Comparison of ENCODE assay signal across 23 cellular contexts in genomic region chr19:49431330-49431749, GRCh38. TPM values are rescaled to one million over a fixed set of nuclear protein-coding genes. Genes with fewer than 3 reads are reported as not detected.
DNase-seq lines count a peak whose midpoint lies in the region; ATAC-seq and TF ChIP-seq lines count a peak whose summit lies in the region.
"Had no signal": no experiment of that assay in that cellular context is flagged by ENCODE, and none has a peak within 500 bp of the region (broad histone marks: within the 10 kb centered on the region; RNA-seq: fewer than 3 reads in every experiment).

No MANE protein-coding gene starts in this region.

- H3K27ac Mint-ChIP-seq in memory B cell, result no peak overlapping the region

- CTCF ChIA-PET in RWPE1 (lab: Yijun Ruan, JAX), result interaction anchor here (1.1 kb wide), 1 partner anchor 39 kb away, joined by 3 read pairs; no protein-coding TSS in a partner anchor

- H3K27ac ChIP-seq in RWPE1, result no peak overlapping the region
- H3K27ac ChIP-seq in coronary artery, result no peak overlapping the region
- H3K27ac ChIP-seq: colonic mucosa, esophagus squamous epithelium, hepatocyte, left lung, parathyroid adenoma, SJSA1, upper lobe of left lung had no signal

- H3K9me3 Mint-ChIP-seq in memory B cell, result no peaks in the 10 kb centered on the region
- H3K9me3 Mint-ChIP-seq: natural killer cell had no signal

- H3K27me3 Mint-ChIP-seq in memory B cell, result peaks cover 59% of the 10 kb centered on the region

- no peaks in the 10 kb centered on the region for H3K9me3 ChIP-seq in BE2C
- H3K9me3 ChIP-seq: colonic mucosa, esophagus squamous epithelium, left lung, upper lobe of left lung had no signal

- DNase-seq in activated CD4-positive, alpha-beta T cell treated with anti-CD3 and anti-CD28 coated beads for 48 hours, result peak; percentile 59
- no peak for DNase-seq in activated CD4-positive, alpha-beta T cell treated with anti-CD3 and anti-CD28 coated beads, Interleukin-2, amount 50 U/mL, for 4 hours
- peak; percentile 59 for DNase-seq in BE2C
- DNase-seq in RWPE1 (ENCODE audit: low spot score), result peak; percentile 34
- no peak for DNase-seq in memory B cell (ENCODE audit: low spot score in 2 of 2)
- DNase-seq in coronary artery (ENCODE audit: low spot score), result no peak
- no peak for DNase-seq in activated CD8-positive, alpha-beta memory T cell treated with anti-CD3 and anti-CD28 coated beads, Interleukin-2, amount 50 U/mL, for 48 hours
- no peak for DNase-seq in medulla oblongata (ENCODE audit: extremely low spot score)
- DNase-seq: activated T-cell treated with anti-CD3 and anti-CD28 coated beads, Interleukin-2, amount 50 U/mL, for 1 hour; colonic mucosa; esophagus squamous epithelium; immature natural killer cell; midbrain; natural killer cell; NCI-H1092; NCI-H187; NCI-H2171 treated with DMSO at 0.1 percent for 48 hours; upper lobe of left lung had no signal

- peaks cover 59% of the 10 kb centered on the region for H3K27me3 ChIP-seq in BE2C

- no peak overlapping the region for H3K4me3 ChIP-seq in BE2C (ENCODE audit: low read depth, low read length)
- H3K4me3 ChIP-seq in coronary artery, result no peak overlapping the region
- H3K4me3 ChIP-seq: colonic mucosa, esophagus squamous epithelium, hepatocyte, left lung, SJSA1, upper lobe of left lung had no signal

- H3K4me3 Mint-ChIP-seq in memory B cell, result no peak overlapping the region
- H3K4me3 Mint-ChIP-seq: natural killer cell had no signal

- peak; percentile 30 for ATAC-seq in memory B cell (ENCODE audit: low read depth)
- ATAC-seq: left lung, right cardiac atrium had no signal

- peaks cover 1% of the 10 kb centered on the region for H3K36me3 Mint-ChIP-seq in memory B cell
- H3K36me3 Mint-ChIP-seq: immature natural killer cell, natural killer cell had no signal

- POLR2A ChIA-PET in RWPE1 (lab: Yijun Ruan, JAX; ENCODE audit: low non-redundant PET), result no interaction called here

- H3K36me3 ChIP-seq in BE2C, result no peaks in the 10 kb centered on the region
- H3K36me3 ChIP-seq: colonic mucosa, esophagus squamous epithelium, left lung, SJSA1, upper lobe of left lung had no signal

- TF ChIP-seq CTCF in BE2C (IDR thresholded peaks at IDR 0.05; ENCODE audit: low read depth, low read length) (no peak), RWPE1 (conservative IDR thresholded peaks at IDR 0.05; ENCODE audit: low read depth) (no peak), coronary artery (IDR thresholded peaks at IDR 0.05) (no peak)

- H3K4me1 Mint-ChIP-seq in memory B cell, result peaks cover 47% of the 10 kb centered on the region

- H3K4me1 ChIP-seq in BE2C, result no peaks in the 10 kb centered on the region
- H3K4me1 ChIP-seq: parathyroid adenoma, SJSA1 had no signal

RNA-seq across cellular contexts. Expression of gene GFY, which starts 6.2 kb away (rescaled TPM):
- not detected for polyA plus RNA-seq in BE2C (2012; ENCODE audit: insufficient read depth, insufficient read length, low read depth)
- polyA plus RNA-seq: hepatocyte, immature natural killer cell, right cardiac atrium had no signal

RNA-seq across cellular contexts. Expression of gene PTH2, which starts 8.1 kb away (rescaled TPM):
- polyA plus RNA-seq in BE2C (2012; ENCODE audit: insufficient read depth, insufficient read length, low read depth), result not detected
- polyA plus RNA-seq: hepatocyte, immature natural killer cell, right cardiac atrium had no signal

RNA-seq across cellular contexts. Expression of gene SLC17A7, which starts 10.0 kb away (rescaled TPM):
- not detected for polyA plus RNA-seq in BE2C (2012; ENCODE audit: insufficient read depth, insufficient read length, low read depth)
- polyA plus RNA-seq: immature natural killer cell had no signal

RNA-seq across cellular contexts. Expression of gene PIH1D1, which starts 20.3 kb away (rescaled TPM):
- polyA plus RNA-seq in BE2C (2012; ENCODE audit: insufficient read depth, insufficient read length, low read depth), result 99.9 TPM

RNA-seq across cellular contexts. Expression of gene ALDH16A1, which starts 21.7 kb away (rescaled TPM):
- polyA plus RNA-seq in BE2C (2012; ENCODE audit: insufficient read depth, insufficient read length, low read depth), result 20.3 TPM

Comparison
In these comparisons a context has a peak if more than half of its experiments do, and no peak if none do; other contexts are left out.
1. DNase-seq: peak in activated CD4-positive, alpha-beta T cell treated with anti-CD3 and anti-CD28 coated beads for 48 hours (single experiment), BE2C (single experiment) and RWPE1 (single experiment); none in activated CD4-positive, alpha-beta T cell treated with anti-CD3 and anti-CD28 coated beads, Interleukin-2, amount 50 U/mL, for 4 hours (0 of 2), memory B cell (0 of 2), coronary artery (single experiment), activated CD8-positive, alpha-beta memory T cell treated with anti-CD3 and anti-CD28 coated beads, Interleukin-2, amount 50 U/mL, for 48 hours (single experiment) and medulla oblongata (single experiment).